Comparison of ENCODE assay signal across 8 cellular contexts in genomic region chr9:65675589-65676021, GRCh38. TPM values are rescaled to one million over a fixed set of nuclear protein-coding genes. Genes with fewer than 3 reads are reported as not detected.
DNase-seq lines count a peak whose midpoint lies in the region; ATAC-seq, FAIRE-seq and TF ChIP-seq lines count a peak whose summit lies in the region.
"Not testable (repeated sequence)": the region's sequence is repeated elsewhere in the genome, so short reads cannot be mapped to it uniquely, and the experiment has no call there.

ZNG1E (plus strand) TSS chr9:65675928; CDS start chr9:65675977, 49 bp downstream.

- H3K4me3 ChIP-seq in iPS-20b (ENCODE audit: low read length) (peak within 1 kb of the TSS; percentile 61), pancreas (peak within 1 kb of the TSS in 2 of 4 donors; percentile 31 to 42)

- H3K9ac ChIP-seq in iPS-20b (ENCODE audit: low read depth, low read length): not testable (repeated sequence)

- peak within 1 kb of the TSS; percentile 63 to 70 for H3K4me3 Mint-ChIP-seq in CD14-positive monocyte
- peak within 1 kb of the TSS; percentile 67 for H3K4me3 Mint-ChIP-seq in T-helper 17 cell
- peak within 1 kb of the TSS; percentile 54 to 72 for H3K4me3 Mint-ChIP-seq in effector memory CD8-positive, alpha-beta T cell

- DNase-seq in CD14-positive monocyte (ENCODE audit: low spot score): not testable (repeated sequence)
- peak; percentile 9 for DNase-seq in HS-5 (ENCODE audit: low read depth)
- peak; percentile 27 to 69 (median 51) for DNase-seq in T-helper 17 cell
- DNase-seq in activated effector memory CD4-positive, alpha-beta T cell treated with anti-CD3 and anti-CD28 coated beads, Interleukin-2, amount 50 U/mL, for 16 hours: peak; percentile 87
- DNase-seq in effector memory CD8-positive, alpha-beta T cell: peak; percentile 59 to 71 (median 61)
- peak; percentile 69 to 90 (median 76) for DNase-seq in pancreas
- peak; percentile 15 to 36 for DNase-seq in stimulated activated CD8-positive, alpha-beta memory T cell treated with anti-CD3 and anti-CD28 coated beads, Interleukin-15, amount 100 ng/mL, for 48 hours (ENCODE audit: low read depth in 2 of 2)

- 0 to 2% methylated on average over 7 to 24 of the region's 33 CpGs for WGBS in pancreas, 2 donors

- H3K36me3 ChIP-seq in iPS-20b (ENCODE audit: insufficient read depth, low read depth, low read length); pancreas: not testable (repeated sequence)

- not testable (repeated sequence) for H3K9me3 ChIP-seq in T-helper 17 cell (ENCODE audit: control insufficient read depth, low read length, poor library complexity, severe bottlenecking); iPS-20b (ENCODE audit: insufficient read depth, low read depth, low read length); pancreas

- intact Hi-C loops in CD14-positive monocyte (cut with micrococcal nuclease); pancreas (cut with DNase I): not testable (repeated sequence)

- H3K9me3 Mint-ChIP-seq in CD14-positive monocyte; effector memory CD8-positive, alpha-beta T cell: not testable (repeated sequence)

- TF ChIP-seq CTCF in CD14-positive monocyte (IDR thresholded peaks at IDR 0.05); pancreas (IDR thresholded peaks at IDR 0.05): not testable (repeated sequence)

- not testable (repeated sequence) for H3K4me1 Mint-ChIP-seq in CD14-positive monocyte; T-helper 17 cell; effector memory CD8-positive, alpha-beta T cell (ENCODE audit: low read depth in 2 of 2)

- not testable (repeated sequence) for H3K27me3 Mint-ChIP-seq in CD14-positive monocyte (ENCODE audit: low read depth in 3 of 3); T-helper 17 cell; effector memory CD8-positive, alpha-beta T cell

- peak within 1 kb of the TSS; percentile 69 to 92 (median 84) for H3K27ac Mint-ChIP-seq in CD14-positive monocyte
- not testable (repeated sequence) for H3K27ac Mint-ChIP-seq in T-helper 17 cell
- peak within 1 kb of the TSS; percentile 78 to 88 for H3K27ac Mint-ChIP-seq in effector memory CD8-positive, alpha-beta T cell

- ATAC-seq in T-helper 17 cell, pancreas: not testable (repeated sequence)
- ATAC-seq in effector memory CD8-positive, alpha-beta T cell (replicated peaks): peak; percentile 36

- not testable (repeated sequence) for H3K4me1 ChIP-seq in iPS-20b (ENCODE audit: insufficient read depth, low read length); pancreas

- not testable (repeated sequence) for H3K27ac ChIP-seq in iPS-20b (ENCODE audit: low read length)
- peak within 1 kb of the TSS in 3 of 4 donors; percentile 57 to 67 (median 60) for H3K27ac ChIP-seq in pancreas

- not testable (repeated sequence) for H3K27me3 ChIP-seq in iPS-20b (ENCODE audit: insufficient read depth, low read length); pancreas

- H3K36me3 Mint-ChIP-seq in CD14-positive monocyte; T-helper 17 cell (ENCODE audit: low read depth); effector memory CD8-positive, alpha-beta T cell (ENCODE audit: insufficient read depth): not testable (repeated sequence)

- FAIRE-seq in pancreas (lab: Jason Lieb, UNC): not testable (repeated sequence)

RNA-seq across cellular contexts. Expression of gene ZNG1E, which starts in this region (rescaled TPM):
- 10 to 100 TPM; 36.8 to 37.3 TPM for polyA plus RNA-seq in CD14-positive monocyte
- 10 to 100 TPM; 36.3 to 40.9 TPM for total RNA-seq in T-helper 17 cell
- 10 to 100 TPM; 15.0 to 26.1 (median 23.3) TPM for total RNA-seq in pancreas
- polyA plus RNA-seq in pancreas: 10 to 100 TPM; 54.7 to 75.7 TPM
